In genomic region chr16:45454-45853, GRCh38 we compare ENCODE assay signal across 2 cellular contexts.
TF ChIP-seq lines count a peak whose summit lies in the region.

No MANE protein-coding gene starts in this region.

TF ChIP-seq in IMR-90, 13 proteins besides CTCF, POLR2A, EP300 and RAD21 (continued from another document):
- TF ChIP-seq ELK1 (IDR thresholded peaks at IDR 0.05; ENCODE audit: borderline replicate concordance, low read depth, low read length), result no peak
- TF ChIP-seq BHLHE40 (IDR thresholded peaks at IDR 0.05; ENCODE audit: low read depth, low read length), result no peak
- no peak for TF ChIP-seq CHD1 (IDR thresholded peaks at IDR 0.05; ENCODE audit: low read depth, low read length)
- TF ChIP-seq NFE2L2 (IDR thresholded peaks at IDR 0.05; ENCODE audit: low read depth, low read length), result no peak
- no peak for TF ChIP-seq RFX5 (IDR thresholded peaks at IDR 0.05; ENCODE audit: low read depth, low read length)
- no peak for TF ChIP-seq RCOR1 (IDR thresholded peaks at IDR 0.05; ENCODE audit: insufficient replicate concordance, low read length)
- TF ChIP-seq CEBPB (IDR thresholded peaks at IDR 0.05; ENCODE audit: low read depth, low read length), result no peak
- no peak for TF ChIP-seq MAFK (IDR thresholded peaks at IDR 0.05; ENCODE audit: low read depth, low read length)
- TF ChIP-seq USF2 (IDR thresholded peaks at IDR 0.05; ENCODE audit: low read depth, low read length), result no peak
- no peak for TF ChIP-seq FOS (IDR thresholded peaks at IDR 0.05; ENCODE audit: low read depth, low read length)
- TF ChIP-seq MXI1 (IDR thresholded peaks at IDR 0.05; ENCODE audit: borderline replicate concordance, low read depth, low read length), result no peak
TF ChIP-seq in IMR-90: peak in this region for 0.

TF ChIP-seq in WTC11, 78 proteins besides CTCF, POLR2A, EP300 and RAD21 (continued from another document):
- TF ChIP-seq ERG (CRISPR knock-in tag; IDR thresholded peaks at IDR 0.05), result no peak
- TF ChIP-seq GABPB1 (CRISPR knock-in tag; IDR thresholded peaks at IDR 0.05), result peak; percentile 38; the same call in 1 of the 2 replicates
- no peak for TF ChIP-seq ZMAT4 (CRISPR knock-in tag; IDR thresholded peaks at IDR 0.05)
- no peak for TF ChIP-seq SOX15 (CRISPR knock-in tag; IDR thresholded peaks at IDR 0.05)
- TF ChIP-seq ZSCAN18 (CRISPR knock-in tag; IDR thresholded peaks at IDR 0.05), result no peak
- TF ChIP-seq ESRRA (CRISPR knock-in tag; IDR thresholded peaks at IDR 0.05; ENCODE audit: borderline replicate concordance), result no peak
- no peak for TF ChIP-seq CREB1 (CRISPR knock-in tag; IDR thresholded peaks at IDR 0.05)
TF ChIP-seq in WTC11: peak in this region for 1.
